Comparison of ENCODE assay signal across 13 cellular contexts in genomic region chr19:12712056-12712455, GRCh38. TPM values are rescaled to one million over a fixed set of nuclear protein-coding genes. Genes with fewer than 3 reads are reported as not detected.
DNase-seq lines count a peak whose midpoint lies in the region; ATAC-seq and TF ChIP-seq lines count a peak whose summit lies in the region.
"Not testable (repeated sequence)": the region's sequence is repeated elsewhere in the genome, so short reads cannot be mapped to it uniquely, and the experiment has no call there.
"Had no signal": no experiment of that assay in that cellular context is flagged by ENCODE, and none has a peak within 500 bp of the region (broad histone marks: within the 10 kb centered on the region; RNA-seq: fewer than 3 reads in every experiment).

No MANE protein-coding gene starts in this region.

- H3K4me1 Mint-ChIP-seq in HFFc6 (ENCODE audit: low read depth); chondrocyte (ENCODE audit: low read depth): not testable (repeated sequence)

- H3K4me1 ChIP-seq in heart right ventricle, upper lobe of right lung: not testable (repeated sequence)

- H3K36me3 ChIP-seq in heart right ventricle (peaks cover 4 to 100% (median 75%) of the 10 kb centered on the region in 9 donors), upper lobe of right lung (peaks cover 82% of the 10 kb centered on the region)

- H3K27ac Mint-ChIP-seq in HFFc6; chondrocyte (ENCODE audit: unreplicated experiment): not testable (repeated sequence)

- ATAC-seq in heart right ventricle, upper lobe of right lung: not testable (repeated sequence)

- not testable (repeated sequence) for H3K9me3 Mint-ChIP-seq in HFFc6; chondrocyte (ENCODE audit: low read depth)

- not testable (repeated sequence) for DNase-seq in HFFc6; chondrocyte (ENCODE audit: low spot score); upper lobe of right lung
- DNase-seq in activated CD4-positive, alpha-beta T cell treated with anti-CD3 and anti-CD28 coated beads for 48 hours, result peak; percentile 25
- DNase-seq in heart right ventricle (peak in 1 of 2 donors; percentile 48), posterior cingulate gyrus (peak in 7 of 10 donors; percentile 23 to 93 (median 47))

- not testable (repeated sequence) for H3K4me3 ChIP-seq in heart right ventricle, upper lobe of right lung

- not testable (repeated sequence) for H3K4me3 Mint-ChIP-seq in HFFc6; chondrocyte (ENCODE audit: unreplicated experiment)

- peak; percentile 67 for TF ChIP-seq CTCF in HFFc6 (IDR thresholded peaks at IDR 0.05)
- TF ChIP-seq CTCF in chondrocyte (IDR thresholded peaks at IDR 0.05), result peak; percentile 73
- peak in 6 of 9 donors; percentile 26 to 45 (median 38) for TF ChIP-seq CTCF in heart right ventricle (IDR thresholded peaks at IDR 0.05)
- TF ChIP-seq CTCF in upper lobe of right lung (IDR thresholded peaks at IDR 0.05), result peak; percentile 35

- not testable (repeated sequence) for H3K27me3 Mint-ChIP-seq in HFFc6 (ENCODE audit: insufficient read depth); chondrocyte (ENCODE audit: low read depth)

- H3K36me3 Mint-ChIP-seq in HFFc6 (ENCODE audit: low read depth) (peaks cover 16% of the 10 kb centered on the region; the same call in 1 of the 2 replicates), chondrocyte (ENCODE audit: low read depth) (peaks cover 29% of the 10 kb centered on the region)

- H3K9me3 ChIP-seq in heart right ventricle, upper lobe of right lung: not testable (repeated sequence)

- not testable (repeated sequence) for H3K27me3 ChIP-seq in heart right ventricle, upper lobe of right lung

- intact Hi-C loops in heart right ventricle (cut with DNase I); posterior cingulate gyrus (cut with DNase I); upper lobe of right lung (cut with DNase I): not testable (repeated sequence)

- not testable (repeated sequence) for H3K27ac ChIP-seq in heart right ventricle, upper lobe of right lung

- 46 to 54% methylated on average over 11 of the region's 14 CpGs for WGBS in heart right ventricle, 2 donors

RNA-seq across cellular contexts. Expression of gene TNPO2, which starts 11.7 kb away (rescaled TPM):
- total RNA-seq in HFFc6 (2021; fragmentation: NEBNext Ultra II Directional; extraction: Animal tissue kit (Norgen Biotek cat#: 25700)), result 10 to 100 TPM; 56.8 to 78.7 (median 66.0) TPM
- total RNA-seq in chondrocyte (64.5 to 82.7 TPM (median 71.8 TPM) in 3 replicates), heart right ventricle (10 to 100 TPM; 32.3 to 51.1 (median 41.6) TPM), upper lobe of right lung (49.0 TPM)
- 10 to 100 TPM; 17.3 to 25.9 TPM for polyA plus RNA-seq in heart right ventricle

RNA-seq across cellular contexts. Expression of gene FBXW9, which starts 15.6 kb away (rescaled TPM):
- 1 to 10 TPM; 4.5 to 7.1 (median 5.4) TPM for total RNA-seq in HFFc6 (2021; fragmentation: NEBNext Ultra II Directional; extraction: Animal tissue kit (Norgen Biotek cat#: 25700))
- total RNA-seq in chondrocyte (5.0 to 11.7 TPM (median 5.2 TPM) in 3 replicates), heart right ventricle (1 to 10 TPM; 1.2 to 3.1 (median 2.1) TPM), upper lobe of right lung (4.3 TPM)
- 1 to 10 TPM; 1.2 to 4.6 TPM for polyA plus RNA-seq in heart right ventricle

RNA-seq across cellular contexts. Expression of gene TRIR, which starts 22.4 kb away (rescaled TPM):
- total RNA-seq in HFFc6 (2021; fragmentation: NEBNext Ultra II Directional; extraction: Animal tissue kit (Norgen Biotek cat#: 25700)), result 100 to 1,000 TPM; 147 to 189 (median 176) TPM
- 132 to 145 TPM (median 137 TPM) in 3 replicates for total RNA-seq in chondrocyte
- total RNA-seq in heart right ventricle, result 100 to 1,000 TPM in 3 of 10 donors, 10 to 100 TPM in 7; 82.2 to 143 (median 91.0) TPM
- polyA plus RNA-seq in heart right ventricle, result 100 to 1,000 TPM; 234 to 253 TPM
- 144 TPM for total RNA-seq in upper lobe of right lung

RNA-seq across cellular contexts. Expression of gene GNG14, which starts 24.3 kb away (rescaled TPM):
- total RNA-seq in HFFc6 (2021; fragmentation: NEBNext Ultra II Directional; extraction: Animal tissue kit (Norgen Biotek cat#: 25700)), result not detected
- not detected in 3 replicates for total RNA-seq in chondrocyte
- total RNA-seq in heart right ventricle, result not detected
- not detected for polyA plus RNA-seq in heart right ventricle
- total RNA-seq in upper lobe of right lung, result not detected
- total RNA-seq: activated CD4-positive, alpha-beta T cell treated with anti-CD3 and anti-CD28 coated beads, Interleukin-2, amount 10 ng/mL, durations not matched to agents 7 days and 5 days; astrocyte; frontal cortex; left lobe of liver; mucosa of gallbladder; occipital lobe; sciatic nerve had no signal

RNA-seq across cellular contexts. Expression of gene GET3, which starts 25.2 kb away (rescaled TPM):
- 100 to 1,000 TPM in 5 of 6 experiments, 10 to 100 TPM in 1; 97.0 to 116 (median 107) TPM for total RNA-seq in HFFc6 (2021; fragmentation: NEBNext Ultra II Directional; extraction: Animal tissue kit (Norgen Biotek cat#: 25700))
- total RNA-seq in chondrocyte, result 44.2 to 57.0 TPM (median 48.8 TPM) in 3 replicates
- total RNA-seq in heart right ventricle, result 10 to 100 TPM; 50.6 to 79.7 (median 60.1) TPM
- 100 to 1,000 TPM in 1 of 2 donors, 10 to 100 TPM in 1; 37.0 to 121 TPM for polyA plus RNA-seq in heart right ventricle
- 55.2 TPM for total RNA-seq in upper lobe of right lung
